In genomic region chr12:70292017-70292776, GRCh38 we compare ENCODE assay signal across 25 cellular contexts. TPM values are rescaled to one million over a fixed set of nuclear protein-coding genes. Genes with fewer than 3 reads are reported as not detected.
DNase-seq lines count a peak whose midpoint lies in the region; ATAC-seq, FAIRE-seq and TF ChIP-seq lines count a peak whose summit lies in the region.
"Had no signal": no experiment of that assay in that cellular context is flagged by ENCODE, and none has a peak within 500 bp of the region (broad histone marks: within the 10 kb centered on the region; RNA-seq: fewer than 3 reads in every experiment).

No MANE protein-coding gene starts in this region.

- H3K79me2 ChIP-seq in HepG2 (ENCODE audit: insufficient read depth, low read length) (peaks cover 26% of the 10 kb centered on the region), K562 (ENCODE audit: control insufficient read depth, insufficient read depth, low read length) (peaks cover 71% of the 10 kb centered on the region), keratinocyte (ENCODE audit: control insufficient read depth, insufficient read depth, low read length) (peaks cover 49% of the 10 kb centered on the region)

- TF ChIP-seq POLR2A in HepG2 (IDR thresholded peaks at IDR 0.05; ENCODE audit: insufficient read depth in 1 of 2, low read depth in 2 of 2, low read length in 2 of 2) (no peak), right lobe of liver (IDR thresholded peaks at IDR 0.05) (no peak), K562 (conservative IDR thresholded peaks at IDR 0.05) (no peak)

- intact Hi-C loops in HepG2 (cut with micrococcal nuclease; ENCODE audit: unreplicated experiment) = no loop called here
- intact Hi-C loops in right lobe of liver (cut with DNase I) = no loop called here
- intact Hi-C loops in K562 (cut with micrococcal nuclease) = no loop called here

- FAIRE-seq in HepG2 (lab: Jason Lieb, UNC) = no peak
- no peak for FAIRE-seq in K562 (lab: Jason Lieb, UNC)
- FAIRE-seq in keratinocyte (lab: Jason Lieb, UNC) = peak; percentile 59
- FAIRE-seq: GM12878, GM18507, HTR-8/SVneo had no signal

- H3K4me1 ChIP-seq in HepG2 (ENCODE audit: insufficient read depth, low read length) (no peaks in the 10 kb centered on the region), right lobe of liver (no peaks in the 10 kb centered on the region), K562 (replicated peaks in 1 of 2; ENCODE audit: control insufficient read depth in 2 of 2, insufficient read depth in 2 of 2, low read length in 2 of 2) (peaks cover 0 to 3% of the 10 kb centered on the region in 2 experiments; a peak in 1 of 5 replicates), keratinocyte (ENCODE audit: control insufficient read depth, extremely low read depth, insufficient read depth, low read length) (peaks cover 5% of the 10 kb centered on the region)

- 82% methylated on average over 3 of the region's 3 CpGs for WGBS in HepG2 (ENCODE audit: low lambda C conversion rate)
- WGBS in right lobe of liver (ENCODE audit: insufficient coverage, low coverage, low lambda C conversion rate, missing lambda C conversion rate) = 85% methylated on average over 3 of the region's 3 CpGs
- 39% methylated on average over 3 of the region's 3 CpGs for WGBS in K562 (ENCODE audit: insufficient coverage, low coverage, missing lambda C conversion rate)

- H3K4me3 Mint-ChIP-seq in type B pancreatic cell = no peak overlapping the region

- H3K27me3 ChIP-seq in HepG2 (ENCODE audit: control insufficient read depth in 1 of 2, insufficient read depth in 2 of 2, low read length in 2 of 2) (no peaks in the 10 kb centered on the region), right lobe of liver (no peaks in the 10 kb centered on the region), K562 (ENCODE audit: control insufficient read depth in 2 of 2, insufficient read depth in 2 of 2, low read length in 2 of 2) (no peaks in the 10 kb centered on the region), keratinocyte (ENCODE audit: control insufficient read depth, extremely low read depth, insufficient read depth, low read length) (no peaks in the 10 kb centered on the region)

- H3K4me1 Mint-ChIP-seq in type B pancreatic cell (ENCODE audit: unreplicated experiment) = peaks cover 4% of the 10 kb centered on the region

- TF ChIP-seq RAD21 in HepG2 (CRISPR knock-in tag; IDR thresholded peaks at IDR 0.05) (no peak), K562 (CRISPR knock-in tag; conservative IDR thresholded peaks at IDR 0.05 in 1 of 2, IDR thresholded peaks at IDR 0.05 in 1 of 2) (no peak)

- H3K4me2 ChIP-seq in HepG2 (ENCODE audit: low read depth, low read length) (no peak overlapping the region), K562 (ENCODE audit: insufficient read depth, low read length) (no peak overlapping the region), keratinocyte (ENCODE audit: control insufficient read depth, extremely low read depth, insufficient read depth, low read depth, low read length) (no peak overlapping the region)

- no peak overlapping the region for H2AFZ ChIP-seq in HepG2 (ENCODE audit: low read length)
- no peak overlapping the region for H2AFZ ChIP-seq in K562 (ENCODE audit: low read depth, low read length)
- H2AFZ ChIP-seq in keratinocyte (ENCODE audit: control insufficient read depth, low read length) = no peak overlapping the region

- BruUV-seq in HepG2 (replicated peaks; lab: Mats Ljungman, UMichigan) (no TSS peak), K562 (replicated peaks; lab: Mats Ljungman, UMichigan) (no TSS peak)

- peaks cover 42% of the 10 kb centered on the region for H3K36me3 Mint-ChIP-seq in type B pancreatic cell

- TF ChIP-seq EP300 in HepG2 (IDR thresholded peaks at IDR 0.05; ENCODE audit: low read depth in 2 of 2, low read length in 2 of 2) (no peak), HepG2 (CRISPR knock-in tag; IDR thresholded peaks at IDR 0.05; ENCODE audit: borderline replicate concordance) (no peak), K562 (IDR thresholded peaks at IDR 0.05; ENCODE audit: low read length) (no peak)

- in situ Hi-C loops in HepG2 (cut with HindIII; ENCODE audit: extremely low pct_ligation_motif_present, low pct_unique_long_range_greater_than_20kb) (no loop called here), K562 (cut with MboI) (no loop called here)

- H4K20me1 ChIP-seq in HepG2 (ENCODE audit: insufficient read depth, low read length) = peaks cover 3% of the 10 kb centered on the region; the same call in 1 of the 2 replicates
- H4K20me1 ChIP-seq in K562 (replicated peaks; ENCODE audit: control insufficient read depth, insufficient read depth, low read length) = no peaks in the 10 kb centered on the region
- no peaks in the 10 kb centered on the region for H4K20me1 ChIP-seq in keratinocyte (ENCODE audit: control insufficient read depth, extremely low read depth, insufficient read depth, low read length)

- H3K27ac ChIP-seq in HepG2 (ENCODE audit: extremely low read length, insufficient read depth, low read length) = no peak overlapping the region
- no peak overlapping the region for H3K27ac ChIP-seq in right lobe of liver
- no peak overlapping the region; the same call in 2 of the 3 replicates for H3K27ac ChIP-seq in K562 (ENCODE audit: extremely low read depth, low read depth, low read length)
- no peak overlapping the region for H3K27ac ChIP-seq in keratinocyte (ENCODE audit: control insufficient read depth, insufficient read depth, low read length)

- dilution Hi-C loops in keratinocyte (cut with MboI; ENCODE audit: extremely low pct_ligation_motif_present, low sequenced_read_pairs) = no loop called here

- TF ChIP-seq CTCF in HepG2 (CRISPR knock-in tag; IDR thresholded peaks at IDR 0.05) = no peak
- TF ChIP-seq CTCF in right lobe of liver (IDR thresholded peaks at IDR 0.05) = no peak
- no peak for TF ChIP-seq CTCF in K562 (IDR thresholded peaks at IDR 0.05 in 2 of 3, conservative IDR thresholded peaks at IDR 0.05 in 1 of 3; ENCODE audit: insufficient read depth in 2 of 3, low read depth in 1 of 3, low read length in 3 of 3)
- no peak for TF ChIP-seq CTCF in keratinocyte (optimal IDR thresholded peaks at IDR 0.05 in 1 of 3, IDR thresholded peaks at IDR 0.05 in 1 of 3, conservative IDR thresholded peaks at IDR 0.05 in 1 of 3; ENCODE audit: extremely low read depth in 1 of 3, insufficient read depth in 2 of 3, low read length in 3 of 3)
- no peak for TF ChIP-seq CTCF in type B pancreatic cell (conservative IDR thresholded peaks at IDR 0.05)

- CTCF ChIA-PET in HepG2 (lab: Yijun Ruan, JAX; ENCODE audit: low intra/inter-chr PET ratio, low total read pairs) = no interaction called here
- CTCF ChIA-PET in K562 (lab: Yijun Ruan, JAX; ENCODE audit: low intra/inter-chr PET ratio) = no interaction called here

- no peaks in the 10 kb centered on the region for H3K9me1 ChIP-seq in K562 (ENCODE audit: control insufficient read depth, insufficient read depth, low read length)
- no peaks in the 10 kb centered on the region for H3K9me1 ChIP-seq in keratinocyte (ENCODE audit: control insufficient read depth, extremely low read depth, insufficient read depth, low read length)

- no peaks in the 10 kb centered on the region for H3K9me3 Mint-ChIP-seq in type B pancreatic cell

- peaks cover 0 to 10% of the 10 kb centered on the region in 2 experiments; a peak in 1 of 5 replicates for H3K36me3 ChIP-seq in HepG2 (replicated peaks in 1 of 2; ENCODE audit: control insufficient read depth in 1 of 2, insufficient read depth in 2 of 2, low read length in 2 of 2)
- H3K36me3 ChIP-seq in right lobe of liver = no peaks in the 10 kb centered on the region
- H3K36me3 ChIP-seq in K562 (ENCODE audit: control insufficient read depth, insufficient read depth, low read length) = peaks cover 16% of the 10 kb centered on the region; the same call in 2 of the 3 replicates
- no peaks in the 10 kb centered on the region for H3K36me3 ChIP-seq in keratinocyte (ENCODE audit: control insufficient read depth in 2 of 2, extremely low read depth in 1 of 2, insufficient read depth in 2 of 2, low read length in 2 of 2)

- H3K4me3 ChIP-seq in HepG2 (replicated peaks in 1 of 3; ENCODE audit: insufficient read depth in 1 of 3, low read depth in 2 of 3, low read length in 3 of 3) = no peak overlapping the region
- H3K4me3 ChIP-seq in right lobe of liver = no peak overlapping the region
- no peak overlapping the region for H3K4me3 ChIP-seq in K562
- H3K4me3 ChIP-seq in keratinocyte (ENCODE audit: control insufficient read depth in 2 of 3, extremely low read depth in 1 of 3, insufficient read depth in 2 of 3, low read depth in 1 of 3, low read length in 3 of 3) = no peak overlapping the region
- H3K4me3 ChIP-seq: GM12878 had no signal

- H3K27me3 Mint-ChIP-seq in type B pancreatic cell = no peaks in the 10 kb centered on the region
- H3K27me3 Mint-ChIP-seq: CD4-positive, CD25-positive, alpha-beta regulatory T cell had no signal

- H3K27ac Mint-ChIP-seq in type B pancreatic cell = peak overlapping the region; percentile 10

- ATAC-seq in HepG2 (peak; percentile 45; the same call in 1 of the 3 replicates), right lobe of liver (no peak), K562 (peak; percentile 79), GM18498 (IDR thresholded peaks at IDR 0.05; ENCODE audit: unreplicated experiment) (no peak)
- ATAC-seq: GM12878 had no signal

- POLR2A ChIA-PET in HepG2 (lab: Yijun Ruan, JAX) (no interaction called here), K562 (lab: Yijun Ruan, JAX) (no interaction called here)

- H3K9ac ChIP-seq in HepG2 (ENCODE audit: insufficient read depth, low read depth, low read length) = no peak overlapping the region
- H3K9ac ChIP-seq in K562 (ENCODE audit: insufficient read depth in 1 of 2, low read depth in 2 of 2, low read length in 2 of 2) = no peak overlapping the region
- H3K9ac ChIP-seq in keratinocyte (ENCODE audit: control insufficient read depth, extremely low read depth, insufficient read depth, low read length) = no peak overlapping the region

- no peak for DNase-seq in HepG2 (ENCODE audit: low spot score)
- no peak for DNase-seq in right lobe of liver
- DNase-seq in K562 (ENCODE audit: extremely low read depth in 1 of 4, low spot score in 3 of 4) = peak in 2 of 4 experiments; percentile 12
- DNase-seq in keratinocyte (ENCODE audit: low read depth, low spot score) = no peak
- no peak for DNase-seq in type B pancreatic cell (ENCODE audit: extremely low spot score, unreplicated experiment)
- no peak for DNase-seq in DMS 273 (lab: John Stamatoyannopoulos, UW; ENCODE audit: unreplicated experiment)
- DNase-seq: CD4-positive, CD25-positive, alpha-beta regulatory T cell; DMS79; GOT3; IMR-90; Karpas-422; MV-4-11; NCI-H1105 treated with DMSO at 0.1 percent for 48 hours; NCI-H1694; NCI-H2081; NCI-H2171; NCI-H345; NCI-H524; NCI-H774; NK-92 treated with Interleukin-12 subunit alpha and Interleukin-12 subunit beta, amount 100 ng/mL, for 24 hours; SIG-M5 had no signal

- H3K9me3 ChIP-seq in HepG2 (ENCODE audit: low read length) = no peaks in the 10 kb centered on the region
- H3K9me3 ChIP-seq in right lobe of liver = no peaks in the 10 kb centered on the region
- no peaks in the 10 kb centered on the region for H3K9me3 ChIP-seq in K562 (replicated peaks; ENCODE audit: control insufficient read depth, insufficient read depth, low read depth, low read length)
- no peaks in the 10 kb centered on the region for H3K9me3 ChIP-seq in keratinocyte (ENCODE audit: control insufficient read depth, low read depth, low read length)

RNA-seq across cellular contexts. Expression of gene CNOT2, which starts 49.0 kb away (rescaled TPM):
- total RNA-seq in HepG2 (2016; rRNA removed; fragmentation: Illumina TruSeq; extraction: Trizol) (76.6 and 82.7 TPM in 2 replicates), right lobe of liver (10 to 100 TPM; 24.6 to 65.9 (median 35.4) TPM), K562 (2014; rRNA removed) (61.0 and 79.3 TPM in 2 replicates), K562 (2014; rRNA removed; fragmentation: Illumina TruSeq; extraction: Trizol) (103 and 111 TPM in 2 replicates), K562 (2015; rRNA removed; fragmentation: Illumina TruSeq; extraction: Trizol) (114 and 119 TPM in 2 replicates), K562 (2021) (52.0 and 54.0 TPM in 2 replicates), type B pancreatic cell (ENCODE audit: low replicate concordance) (80.2 and 83.9 TPM in 2 replicates)
- 68.2 and 72.3 TPM in 2 replicates for total RNA-seq in HepG2 (2016; cell fraction: cytosol; rRNA removed; fragmentation: Illumina TruSeq; extraction: Trizol; ENCODE audit: low read depth)
- total RNA-seq in HepG2 (2016; cell fraction: insoluble cytoplasmic fraction; rRNA removed; fragmentation: Illumina TruSeq; extraction: Trizol) = 73.9 and 86.8 TPM in 2 replicates
- total RNA-seq in HepG2 (2016; cell fraction: membrane; rRNA removed; fragmentation: Illumina TruSeq; extraction: Trizol) = 53.9 and 58.2 TPM in 2 replicates
- total RNA-seq in HepG2 (2016; cell fraction: nucleus; rRNA removed; fragmentation: Illumina TruSeq; extraction: Trizol) = 158 and 184 TPM in 2 replicates
- polyA plus RNA-seq in HepG2 (2011; rRNA removed) (51.3 and 54.5 TPM in 2 replicates), K562 (2011; rRNA removed) (84.4 and 92.1 TPM in 2 replicates), K562 (2014; fragmentation: Illumina TruSeq; extraction: Trizol) (92.3 and 99.3 TPM in 2 replicates), K562 (2014; fragmentation: Nextera tagmentation; extraction: Ambion mirVana) (10 to 100 TPM; 43.6 to 84.4 TPM), K562 (2014; rRNA removed) (65.5 and 77.0 TPM in 2 replicates), keratinocyte (63.0 to 85.3 TPM (median 72.7 TPM) in 3 replicates)
- polyA plus RNA-seq in HepG2 (2011; cell fraction: cytosol; rRNA removed) = 34.0 and 55.3 TPM in 2 replicates
- 73.3 and 75.6 TPM in 2 replicates for polyA plus RNA-seq in HepG2 (2011; cell fraction: nucleus; rRNA removed)
- 37.1 and 45.5 TPM in 2 replicates for polyA plus RNA-seq in HepG2 (2012)
- 6.4 and 7.3 TPM in 2 replicates for polyA plus RNA-seq in HepG2 (2016; cell fraction: cytosol; fragmentation: Illumina TruSeq; extraction: Trizol; ENCODE audit: low read depth)
- polyA plus RNA-seq in HepG2 (2016; cell fraction: insoluble cytoplasmic fraction; fragmentation: Illumina TruSeq; extraction: Trizol; ENCODE audit: low read depth) = 72.4 and 73.7 TPM in 2 replicates
- 14.7 and 15.8 TPM in 2 replicates for polyA plus RNA-seq in HepG2 (2016; cell fraction: membrane; fragmentation: Illumina TruSeq; extraction: Trizol; ENCODE audit: low read depth)
- 59.6 and 63.3 TPM in 2 replicates for polyA plus RNA-seq in HepG2 (2016; cell fraction: nucleus; fragmentation: Illumina TruSeq; extraction: Trizol; ENCODE audit: insufficient read depth, low read depth)
- polyA minus RNA-seq in HepG2 (2011; rRNA and poly(A)+ RNA removed; ENCODE audit: low replicate concordance) = 68.0 and 94.3 TPM in 2 replicates
- 42.0 and 45.0 TPM in 2 replicates for polyA minus RNA-seq in HepG2 (2011; cell fraction: cytosol; rRNA and poly(A)+ RNA removed)
- polyA minus RNA-seq in HepG2 (2011; cell fraction: nucleus; rRNA and poly(A)+ RNA removed) = 432 and 509 TPM in 2 replicates
- total RNA-seq in K562 (2011; cell fraction: chromatin; rRNA removed; ENCODE audit: low replicate concordance) = 99.7 and 318 TPM in 2 replicates
- 47.2 and 79.5 TPM in 2 replicates for total RNA-seq in K562 (2011; cell fraction: nucleolus; rRNA removed)
- 139 and 176 TPM in 2 replicates for total RNA-seq in K562 (2011; cell fraction: nucleoplasm; rRNA removed)
- polyA plus RNA-seq in K562 (2011; cell fraction: cytosol; rRNA removed) = 55.0 and 71.0 TPM in 2 replicates
- polyA plus RNA-seq in K562 (2011; cell fraction: nucleus; rRNA removed) = 123 and 160 TPM in 2 replicates
- 40.4 and 71.9 TPM in 2 replicates for polyA plus RNA-seq in K562 (2012)
- polyA minus RNA-seq in K562 (2011; rRNA and poly(A)+ RNA removed) = 201 and 217 TPM in 2 replicates
- 41.4 and 49.8 TPM in 2 replicates for polyA minus RNA-seq in K562 (2011; cell fraction: cytosol; rRNA and poly(A)+ RNA removed)
- polyA minus RNA-seq in K562 (2011; cell fraction: nucleus; rRNA and poly(A)+ RNA removed) = 170 and 393 TPM in 2 replicates
- polyA plus RNA-seq in keratinocyte (2011; ENCODE audit: low read depth) = 81.7 TPM
- polyA plus RNA-seq in keratinocyte (2011; cell fraction: cytosol; rRNA removed) = 44.4 and 64.4 TPM in 2 replicates
- polyA plus RNA-seq in keratinocyte (2011; cell fraction: nucleus; rRNA removed) = 83.7 and 92.9 TPM in 2 replicates
- polyA plus RNA-seq in keratinocyte (2012; ENCODE audit: low replicate concordance) = 44.0 and 61.6 TPM in 2 replicates
- 66.4 to 130 TPM (median 79.2 TPM) in 3 replicates for polyA minus RNA-seq in keratinocyte
- 47.6 TPM for polyA minus RNA-seq in keratinocyte (2011; cell fraction: cytosol; rRNA and poly(A)+ RNA removed)
- 86.5 and 156 TPM in 2 replicates for polyA minus RNA-seq in keratinocyte (2011; cell fraction: nucleus; rRNA and poly(A)+ RNA removed)

Comparison
In these comparisons a context has a peak if more than half of its experiments do, and no peak if none do; other contexts are left out.
1. ATAC-seq: peak in HepG2 (single experiment) and K562 (single experiment); none in right lobe of liver (0 of 4) and GM18498 (single experiment).
2. Of the 241 proteins assayed by ChIP-seq in both HepG2 and K562: peak only in HepG2: RBM22; only in K562: none; in both: none; in neither: 240.